Comparison of ENCODE assay signal across 16 cellular contexts in the genomic region with DNA sequence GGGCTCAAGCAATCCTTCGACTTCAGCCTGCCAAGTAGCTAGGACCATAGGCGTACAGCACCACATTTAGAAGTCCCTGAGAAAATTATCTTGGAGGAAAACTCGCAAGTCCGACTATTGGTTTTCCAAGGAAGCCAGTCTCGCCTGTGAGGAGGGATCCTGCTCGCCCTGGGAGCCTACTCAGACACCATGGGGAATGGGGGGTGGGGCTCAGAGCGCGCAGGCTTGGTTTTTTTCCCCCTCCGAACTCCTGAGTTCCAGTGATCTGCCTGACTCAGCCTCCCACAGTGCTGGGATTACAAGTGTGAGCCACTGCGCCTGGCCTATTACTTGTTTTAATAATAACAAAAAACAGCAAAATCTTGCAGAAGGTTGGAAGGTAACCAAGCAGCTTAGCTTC.
DNase-seq lines count a peak whose midpoint lies in the region; ATAC-seq and TF ChIP-seq lines count a peak whose summit lies in the region.
"Had no signal": no experiment of that assay in that cellular context is flagged by ENCODE, and none has a peak within 500 bp of the region (broad histone marks: within the 10 kb centered on the region; RNA-seq: fewer than 3 reads in every experiment).

No MANE protein-coding gene starts in this region.

- H3K27ac Mint-ChIP-seq in activated CD4-positive, alpha-beta T cell treated with anti-CD3 and anti-CD28 coated beads, Interleukin-2, amount 10 ng/mL, durations not matched to agents 24 days and 14 days: no peak overlapping the region
- peak overlapping the region in 1 of 2 donors; percentile 39 for H3K27ac Mint-ChIP-seq in T-cell
- no peak overlapping the region for H3K27ac Mint-ChIP-seq in glutamatergic neuron (ENCODE audit: unreplicated experiment)
- no peak overlapping the region for H3K27ac Mint-ChIP-seq in progenitor cell of endocrine pancreas
- no peak overlapping the region for H3K27ac Mint-ChIP-seq in MCF 10A (ENCODE audit: low read depth, unreplicated experiment)
- H3K27ac Mint-ChIP-seq: activated B cell treated with CpG ODN at 0.5 μM for 24 hours had no signal

- H3K36me3 Mint-ChIP-seq in activated CD4-positive, alpha-beta T cell treated with anti-CD3 and anti-CD28 coated beads, Interleukin-2, amount 10 ng/mL, durations not matched to agents 24 days and 14 days (ENCODE audit: low read depth): no peaks in the 10 kb centered on the region
- H3K36me3 Mint-ChIP-seq in T-cell (no peaks in the 10 kb centered on the region), glutamatergic neuron (ENCODE audit: unreplicated experiment) (no peaks in the 10 kb centered on the region), progenitor cell of endocrine pancreas (ENCODE audit: insufficient read depth) (no peaks in the 10 kb centered on the region), MCF 10A (ENCODE audit: insufficient read depth, unreplicated experiment) (peaks cover 8% of the 10 kb centered on the region)

- peaks cover 46% of the 10 kb centered on the region for H3K4me1 Mint-ChIP-seq in activated CD4-positive, alpha-beta T cell treated with anti-CD3 and anti-CD28 coated beads, Interleukin-2, amount 10 ng/mL, durations not matched to agents 24 days and 14 days
- H3K4me1 Mint-ChIP-seq in T-cell: peaks cover 30 to 46% (median 31%) of the 10 kb centered on the region in 3 donors
- H3K4me1 Mint-ChIP-seq in glutamatergic neuron (ENCODE audit: low read depth, unreplicated experiment): peaks cover 4% of the 10 kb centered on the region
- H3K4me1 Mint-ChIP-seq in progenitor cell of endocrine pancreas (ENCODE audit: low read depth): peaks cover 12% of the 10 kb centered on the region
- H3K4me1 Mint-ChIP-seq in MCF 10A (ENCODE audit: insufficient read depth, unreplicated experiment): peaks cover 26% of the 10 kb centered on the region

- no peaks in the 10 kb centered on the region for H3K9me3 Mint-ChIP-seq in activated CD4-positive, alpha-beta T cell treated with anti-CD3 and anti-CD28 coated beads, Interleukin-2, amount 10 ng/mL, durations not matched to agents 24 days and 14 days
- H3K9me3 Mint-ChIP-seq in T-cell (no peaks in the 10 kb centered on the region), glutamatergic neuron (ENCODE audit: unreplicated experiment) (peaks cover 2% of the 10 kb centered on the region), progenitor cell of endocrine pancreas (ENCODE audit: low read depth) (no peaks in the 10 kb centered on the region), MCF 10A (ENCODE audit: unreplicated experiment) (no peaks in the 10 kb centered on the region)
- H3K9me3 Mint-ChIP-seq: activated B cell treated with CpG ODN at 0.5 μM for 24 hours had no signal

- no peak for DNase-seq in activated CD4-positive, alpha-beta T cell treated with anti-CD3 and anti-CD28 coated beads, Interleukin-2, amount 10 ng/mL, durations not matched to agents 24 days and 14 days
- no peak for DNase-seq in activated CD4-positive, alpha-beta T cell treated with anti-CD3 and anti-CD28 coated beads for 4 hours
- DNase-seq in T-cell (no peak), glutamatergic neuron (no peak), progenitor cell of endocrine pancreas (ENCODE audit: low spot score, unreplicated experiment) (no peak), hippocampal formation (lab: John Stamatoyannopoulos, UW) (no peak), GM10248 (ENCODE audit: extremely low spot score) (no peak), MCF 10A (ENCODE audit: unreplicated experiment) (no peak)
- DNase-seq: activated B cell treated with CpG ODN at 0.5 μM for 24 hours, esophagus squamous epithelium, head of caudate nucleus, left colon, MV-4-11, NCI-H2107, NCI-H774 had no signal

- intact Hi-C loops in activated CD4-positive, alpha-beta T cell treated with anti-CD3 and anti-CD28 coated beads, Interleukin-2, amount 10 ng/mL, durations not matched to agents 24 days and 14 days (cut with micrococcal nuclease): loop anchor here (10.0 kb wide), 2 partner anchors 164 to 326 kb away; a partner anchor contains a TSS
- intact Hi-C loops in MCF 10A (cut with micrococcal nuclease): loop anchor here (10.0 kb wide), 1 partner anchor 544 kb away; no protein-coding TSS in a partner anchor

- no peak for ATAC-seq in T-cell (replicated peaks in 1 of 4)
- ATAC-seq: A549, left colon had no signal

- CTCF ChIA-PET in T-cell (lab: Charles Lee) (interaction anchor here (0.6 to 2.1 kb wide), 4 partner anchors 14 to 130 kb away, joined by 3 to 7 read pairs (median 4); no protein-coding TSS in a partner anchor), GM10248 (lab: Yijun Ruan, JAX) (interaction anchor here (2.3 to 11.9 kb wide), 4 partner anchors 10 to 136 kb away, joined by 9 to 147 read pairs (median 18); a partner anchor contains a TSS), MCF 10A (lab: Yijun Ruan, JAX) (interaction anchor here (0.6 to 1.9 kb wide), 2 partner anchors 14 to 1243 kb away, joined by 3 to 12 read pairs; no protein-coding TSS in a partner anchor)

- POLR2A ChIA-PET in T-cell (lab: Charles Lee) (no interaction called here), GM10248 (lab: Yijun Ruan, JAX) (no interaction called here), MCF 10A (lab: Yijun Ruan, JAX) (no interaction called here)

- no peak for TF ChIP-seq CTCF in glutamatergic neuron (IDR thresholded peaks at IDR 0.05; ENCODE audit: partially characterized antibody, unreplicated experiment)
- no peak for TF ChIP-seq CTCF in progenitor cell of endocrine pancreas (IDR thresholded peaks at IDR 0.05; ENCODE audit: unreplicated experiment)
- no peak for TF ChIP-seq CTCF in GM10248 (IDR thresholded peaks at IDR 0.05; ENCODE audit: control extremely low read depth, extremely low read depth, low read depth, missing control alignments)
- no peak for TF ChIP-seq CTCF in MCF 10A (IDR thresholded peaks at IDR 0.05; ENCODE audit: unreplicated experiment)

- no TSS peak for BruUV-seq in MCF 10A (replicated peaks; lab: Mats Ljungman, UMichigan)

- peak overlapping the region; percentile 93 for H3K4me3 Mint-ChIP-seq in activated CD4-positive, alpha-beta T cell treated with anti-CD3 and anti-CD28 coated beads, Interleukin-2, amount 10 ng/mL, durations not matched to agents 24 days and 14 days
- H3K4me3 Mint-ChIP-seq in T-cell (peak overlapping the region; percentile 40 to 82 (median 81)), glutamatergic neuron (ENCODE audit: unreplicated experiment) (peak overlapping the region; percentile 64), progenitor cell of endocrine pancreas (ENCODE audit: low read depth) (peak overlapping the region; percentile 73), MCF 10A (ENCODE audit: unreplicated experiment) (no peak overlapping the region)
- H3K4me3 Mint-ChIP-seq: activated B cell treated with CpG ODN at 0.5 μM for 24 hours had no signal

- no peaks in the 10 kb centered on the region for H3K27me3 Mint-ChIP-seq in activated CD4-positive, alpha-beta T cell treated with anti-CD3 and anti-CD28 coated beads, Interleukin-2, amount 10 ng/mL, durations not matched to agents 24 days and 14 days
- H3K27me3 Mint-ChIP-seq in T-cell: no peaks in the 10 kb centered on the region
- peaks cover 8% of the 10 kb centered on the region for H3K27me3 Mint-ChIP-seq in glutamatergic neuron (ENCODE audit: unreplicated experiment)
- peaks cover 10% of the 10 kb centered on the region for H3K27me3 Mint-ChIP-seq in progenitor cell of endocrine pancreas
- H3K27me3 Mint-ChIP-seq in MCF 10A (ENCODE audit: insufficient read depth, unreplicated experiment): no peaks in the 10 kb centered on the region
- H3K27me3 Mint-ChIP-seq: activated B cell treated with CpG ODN at 0.5 μM for 24 hours had no signal
